Comparison of ENCODE assay signal across 14 cellular contexts in the genomic region with DNA sequence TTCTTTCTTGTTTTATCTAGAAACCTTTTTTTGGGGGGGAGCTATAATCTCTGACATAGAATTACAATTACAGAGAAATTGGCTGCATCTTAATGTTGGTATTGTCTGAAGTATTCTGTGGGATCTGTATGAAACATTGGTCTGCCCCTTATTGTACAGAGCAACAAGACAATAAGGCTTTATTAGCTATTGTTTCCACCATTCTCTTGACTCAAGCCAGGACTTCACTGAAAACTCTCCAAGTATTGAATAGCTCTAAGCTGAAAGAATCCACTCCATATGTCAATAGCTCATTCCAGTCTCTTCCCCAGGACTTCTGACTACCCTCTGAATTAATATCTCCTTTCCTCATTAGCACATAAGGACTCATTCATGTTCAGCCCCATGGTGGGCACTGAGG.
DNase-seq lines count a peak whose midpoint lies in the region; ATAC-seq, FAIRE-seq and TF ChIP-seq lines count a peak whose summit lies in the region.
"Had no signal": no experiment of that assay in that cellular context is flagged by ENCODE, and none has a peak within 500 bp of the region (broad histone marks: within the 10 kb centered on the region; RNA-seq: fewer than 3 reads in every experiment).

No MANE protein-coding gene starts in this region.

- H3K27me3 Mint-ChIP-seq in activated B cell treated with CpG ODN at 0.5 μM for 24 hours (no peaks in the 10 kb centered on the region), memory B cell (no peaks in the 10 kb centered on the region), CD14-positive monocyte (ENCODE audit: low read depth in 3 of 3) (no peaks in the 10 kb centered on the region)
- H3K27me3 Mint-ChIP-seq in stimulated activated naive B cell treated with anti-CD40 and anti-IgM and Interleukin-4, amounts not matched to agents 10 μg/mL and 1 μg/mL and 100 μg/mL, for 72 hours = no peaks in the 10 kb centered on the region

- H3K4me3 ChIP-seq in foreskin fibroblast (ENCODE audit: low read depth in 1 of 2, low read length in 2 of 2) = no peak overlapping the region
- H3K4me3 ChIP-seq: A549, HAP-1 had no signal

- CTCF ChIA-PET in activated B cell treated with CpG ODN at 0.5 μM for 24 hours (lab: Charles Lee) = no interaction called here

- H3K36me3 Mint-ChIP-seq in activated B cell treated with CpG ODN at 0.5 μM for 24 hours (ENCODE audit: low read depth) (peaks cover 49% of the 10 kb centered on the region), memory B cell (peaks cover 30% of the 10 kb centered on the region), CD14-positive monocyte (peaks cover 27 to 45% of the 10 kb centered on the region in 2 donors)
- peaks cover 33 to 45% of the 10 kb centered on the region in 2 donors for H3K36me3 Mint-ChIP-seq in stimulated activated naive B cell treated with anti-CD40 and anti-IgM and Interleukin-4, amounts not matched to agents 10 μg/mL and 1 μg/mL and 100 μg/mL, for 72 hours

- FAIRE-seq in GM19239 (lab: Jason Lieb, UNC) = peak; percentile 71
- FAIRE-seq: A549, H1, HepG2, HTR-8/SVneo had no signal

- H3K4me1 Mint-ChIP-seq in activated B cell treated with CpG ODN at 0.5 μM for 24 hours (peaks cover 74% of the 10 kb centered on the region), memory B cell (peaks cover 37% of the 10 kb centered on the region), CD14-positive monocyte (no peaks in the 10 kb centered on the region)
- peaks cover 37 to 66% of the 10 kb centered on the region in 2 donors for H3K4me1 Mint-ChIP-seq in stimulated activated naive B cell treated with anti-CD40 and anti-IgM and Interleukin-4, amounts not matched to agents 10 μg/mL and 1 μg/mL and 100 μg/mL, for 72 hours

- H3K9me3 Mint-ChIP-seq in activated B cell treated with CpG ODN at 0.5 μM for 24 hours (peaks cover 3% of the 10 kb centered on the region), memory B cell (no peaks in the 10 kb centered on the region), CD14-positive monocyte (peaks cover 0 to 1% (median 0%) of the 10 kb centered on the region in 7 donors)
- H3K9me3 Mint-ChIP-seq in stimulated activated naive B cell treated with anti-CD40 and anti-IgM and Interleukin-4, amounts not matched to agents 10 μg/mL and 1 μg/mL and 100 μg/mL, for 72 hours = peaks cover 0 to 1% of the 10 kb centered on the region in 2 donors

- intact Hi-C loops in activated B cell treated with CpG ODN at 0.5 μM for 24 hours (cut with micrococcal nuclease) (no loop called here), CD14-positive monocyte (cut with micrococcal nuclease) (no loop called here)

- POLR2A ChIA-PET in activated B cell treated with CpG ODN at 0.5 μM for 24 hours (lab: Charles Lee) = interaction anchor here (1.3 to 2.2 kb wide), 2 partner anchors 10 to 78 kb away, joined by 4 to 10 read pairs; a partner anchor contains a TSS

- H3K27ac Mint-ChIP-seq in activated B cell treated with CpG ODN at 0.5 μM for 24 hours (peak overlapping the region; percentile 32), memory B cell (peak overlapping the region; percentile 19), CD14-positive monocyte (peak overlapping the region in 1 of 7 donors; percentile 16)
- H3K27ac Mint-ChIP-seq in stimulated activated naive B cell treated with anti-CD40 and anti-IgM and Interleukin-4, amounts not matched to agents 10 μg/mL and 1 μg/mL and 100 μg/mL, for 72 hours = peak overlapping the region; percentile 37

- ATAC-seq in activated B cell treated with CpG ODN at 0.5 μM for 24 hours (ENCODE audit: low read depth) (no peak), memory B cell (ENCODE audit: low read depth) (no peak)
- no peak for ATAC-seq in stimulated activated naive B cell treated with anti-CD40 and anti-IgM and Interleukin-4, amounts not matched to agents 10 μg/mL and 1 μg/mL and 100 μg/mL, for 72 hours (replicated peaks)
- ATAC-seq: A549, HepG2 had no signal

- H3K4me3 Mint-ChIP-seq in activated B cell treated with CpG ODN at 0.5 μM for 24 hours (no peak overlapping the region), memory B cell (no peak overlapping the region), CD14-positive monocyte (no peak overlapping the region)
- H3K4me3 Mint-ChIP-seq in stimulated activated naive B cell treated with anti-CD40 and anti-IgM and Interleukin-4, amounts not matched to agents 10 μg/mL and 1 μg/mL and 100 μg/mL, for 72 hours = no peak overlapping the region

- no peak for DNase-seq in GM19239 (ENCODE audit: insufficient read length, low spot score)
- DNase-seq in activated B cell treated with CpG ODN at 0.5 μM for 24 hours = no peak
- DNase-seq in memory B cell (ENCODE audit: low spot score in 2 of 2) = no peak
- DNase-seq in stimulated activated naive B cell treated with anti-CD40 and anti-IgM and Interleukin-4, amounts not matched to agents 10 μg/mL and 1 μg/mL and 100 μg/mL, for 72 hours = no peak
- no peak for DNase-seq in CD14-positive monocyte (ENCODE audit: low spot score)
- no peak for DNase-seq in stimulated activated CD4-positive, alpha-beta T cell treated with anti-CD3 and anti-CD28 coated beads, Interleukin-2, amount 100 ng/mL, for 48 hours
- no peak for DNase-seq in foreskin fibroblast
- DNase-seq: DMS53, GF-D8 had no signal

- TF ChIP-seq CTCF in activated B cell treated with CpG ODN at 0.5 μM for 24 hours (IDR thresholded peaks at IDR 0.05) = no peak
- TF ChIP-seq CTCF in CD14-positive monocyte (IDR thresholded peaks at IDR 0.05) = no peak
- TF ChIP-seq CTCF in foreskin fibroblast (IDR thresholded peaks at IDR 0.05; ENCODE audit: low read depth, low read length) = no peak
